14 cellular contexts compared by ENCODE assay signal in genomic region chr19:38024991-38025716, GRCh38.
DNase-seq lines count a peak whose midpoint lies in the region; TF ChIP-seq lines count a peak whose summit lies in the region.
"Had no signal": no experiment of that assay in that cellular context is flagged by ENCODE, and none has a peak within 500 bp of the region (broad histone marks: within the 10 kb centered on the region; RNA-seq: fewer than 3 reads in every experiment).

No MANE protein-coding gene starts in this region.

- TF ChIP-seq CTCF in dorsolateral prefrontal cortex (IDR thresholded peaks at IDR 0.05 in 54 of 56, conservative IDR thresholded peaks at IDR 0.05 in 2 of 56; ENCODE audit: low read depth in 1 of 56, partially characterized antibody in 56 of 56) (peak in 2 of 56 donors; percentile 19 to 22), neural crest cell (conservative IDR thresholded peaks at IDR 0.05) (no peak)

- H3K4me3 ChIP-seq in dorsolateral prefrontal cortex = peak overlapping the region in 8 of 59 donors; percentile 0 to 27 (median 6)

- H3K4me3 Mint-ChIP-seq in neural crest cell = no peak overlapping the region
- H3K4me3 Mint-ChIP-seq: activated CD4-positive, alpha-beta memory T cell treated with anti-CD3 and anti-CD28 coated beads for 36 hours; activated naive CD8-positive, alpha-beta T cell treated with anti-CD3 and anti-CD28 coated beads, Interleukin-2, amount 10 ng/mL, durations not matched to agents 7 days and 5 days; CD8-positive, alpha-beta memory T cell had no signal

- intact Hi-C loops in dorsolateral prefrontal cortex (cut with DNase I) = no loop called here

- peak overlapping the region in 52 of 59 donors; percentile 8 to 79 (median 60) for H3K27ac ChIP-seq in dorsolateral prefrontal cortex

- H3K27ac Mint-ChIP-seq in neural crest cell (ENCODE audit: unreplicated experiment) = peak overlapping the region; percentile 32
- H3K27ac Mint-ChIP-seq: activated CD4-positive, alpha-beta memory T cell treated with anti-CD3 and anti-CD28 coated beads for 36 hours; activated naive CD8-positive, alpha-beta T cell treated with anti-CD3 and anti-CD28 coated beads, Interleukin-2, amount 10 ng/mL, durations not matched to agents 7 days and 5 days had no signal

- peaks cover 3% of the 10 kb centered on the region for H3K4me1 Mint-ChIP-seq in neural crest cell
- H3K4me1 Mint-ChIP-seq: activated naive CD8-positive, alpha-beta T cell treated with anti-CD3 and anti-CD28 coated beads, Interleukin-2, amount 10 ng/mL, durations not matched to agents 7 days and 5 days had no signal

- no peaks in the 10 kb centered on the region for H3K36me3 Mint-ChIP-seq in neural crest cell (ENCODE audit: low read depth)

- H3K27me3 ChIP-seq in dorsolateral prefrontal cortex = no peaks in the 10 kb centered on the region

- H3K9me3 Mint-ChIP-seq in neural crest cell = no peaks in the 10 kb centered on the region
- H3K9me3 Mint-ChIP-seq: activated CD4-positive, alpha-beta memory T cell treated with anti-CD3 and anti-CD28 coated beads for 36 hours; activated naive CD8-positive, alpha-beta T cell treated with anti-CD3 and anti-CD28 coated beads, Interleukin-2, amount 10 ng/mL, durations not matched to agents 7 days and 5 days; CD8-positive, alpha-beta memory T cell had no signal

- DNase-seq in DMS 273 treated with DMSO at 0.1 percent for 48 hours (lab: John Stamatoyannopoulos, UW) (peak; percentile 50), NCI-H446 (lab: John Stamatoyannopoulos, UW) (peak; percentile 43 to 75), dorsolateral prefrontal cortex (peak in 6 of 10 donors; percentile 38 to 70 (median 51)), neural crest cell (ENCODE audit: low read depth, low spot score) (no peak), NCI-H1694 (lab: John Stamatoyannopoulos, UW) (no peak), epidermal melanocyte (ENCODE audit: insufficient read length, low spot score) (no peak)
- no peak for DNase-seq in stimulated activated CD4-positive, alpha-beta T cell treated with anti-CD3 and anti-CD28 coated beads, Interleukin-4, amount 100 ng/mL, for 1 hour
- DNase-seq in activated CD4-positive, alpha-beta T cell treated with anti-CD3 and anti-CD28 coated beads for 4 hours = no peak
- DNase-seq: activated CD4-positive, alpha-beta memory T cell treated with anti-CD3 and anti-CD28 coated beads for 36 hours; activated naive CD8-positive, alpha-beta T cell treated with anti-CD3 and anti-CD28 coated beads, Interleukin-2, amount 10 ng/mL, durations not matched to agents 7 days and 5 days; effector memory CD4-positive, alpha-beta T cell; GOT3; SW 1271 had no signal

- no peaks in the 10 kb centered on the region for H3K27me3 Mint-ChIP-seq in neural crest cell (ENCODE audit: low read depth)
- H3K27me3 Mint-ChIP-seq: activated CD4-positive, alpha-beta memory T cell treated with anti-CD3 and anti-CD28 coated beads for 36 hours; activated naive CD8-positive, alpha-beta T cell treated with anti-CD3 and anti-CD28 coated beads, Interleukin-2, amount 10 ng/mL, durations not matched to agents 7 days and 5 days had no signal

Comparison
In these comparisons a context has a peak if more than half of its experiments do, and no peak if none do; other contexts are left out.
1. DNase-seq: peak in DMS 273 treated with DMSO at 0.1 percent for 48 hours (single experiment), NCI-H446 (2 of 2) and dorsolateral prefrontal cortex (6 of 10); none in neural crest cell (single experiment), stimulated activated CD4-positive, alpha-beta T cell treated with anti-CD3 and anti-CD28 coated beads, Interleukin-4, amount 100 ng/mL, for 1 hour (single experiment), NCI-H1694 (single experiment), activated CD4-positive, alpha-beta T cell treated with anti-CD3 and anti-CD28 coated beads for 4 hours (0 of 2) and epidermal melanocyte (single experiment).